ENCODE assay signal across 8 cellular contexts in genomic region chr1:214584805-214585766, GRCh38. TPM values are rescaled to one million over a fixed set of nuclear protein-coding genes. Genes with fewer than 3 reads are reported as not detected.
DNase-seq lines count a peak whose midpoint lies in the region; ATAC-seq and TF ChIP-seq lines count a peak whose summit lies in the region.

No MANE protein-coding gene starts in this region.

- TF ChIP-seq CTCF in Loucy (conservative IDR thresholded peaks at IDR 0.05; ENCODE audit: low read length) (peak; percentile 95), heart left ventricle (IDR thresholded peaks at IDR 0.05) (peak; percentile 51 to 84 (median 74))

- H3K27me3 ChIP-seq in Loucy (ENCODE audit: insufficient read depth, low read length, poor library complexity, severe bottlenecking) (no peaks in the 10 kb centered on the region), heart left ventricle (no peaks in the 10 kb centered on the region)

- no peak overlapping the region for H3K4me2 ChIP-seq in Loucy (ENCODE audit: low read depth, low read length, poor library complexity, severe bottlenecking)

- H3K4me1 ChIP-seq in Loucy (ENCODE audit: insufficient read depth, low read length, poor library complexity, severe bottlenecking), result peaks cover 11% of the 10 kb centered on the region
- peaks cover 0 to 4% (median 0%) of the 10 kb centered on the region in 12 donors for H3K4me1 ChIP-seq in heart left ventricle

- H4K20me1 ChIP-seq in Loucy (ENCODE audit: insufficient read depth, low read length, poor library complexity, severe bottlenecking), result no peaks in the 10 kb centered on the region

- H3K9ac ChIP-seq in Loucy (ENCODE audit: low read depth, low read length, poor library complexity, severe bottlenecking), result no peak overlapping the region

- no peak overlapping the region for H3K4me3 ChIP-seq in Loucy (ENCODE audit: low read length, poor library complexity, severe bottlenecking)
- H3K4me3 ChIP-seq in heart left ventricle, result no peak overlapping the region

- 46 to 63% (median 57%) methylated on average over 1 of the region's 1 CpG for WGBS in heart left ventricle, 4 donors

- H3K9me3 ChIP-seq in Loucy (ENCODE audit: insufficient read depth, low read depth, low read length), result no peaks in the 10 kb centered on the region
- H3K9me3 ChIP-seq in heart left ventricle, result no peaks in the 10 kb centered on the region

- TF ChIP-seq POLR2A in heart left ventricle (IDR thresholded peaks at IDR 0.05), result no peak

- H3K27ac ChIP-seq in heart left ventricle, result no peak overlapping the region

- H3K9me2 ChIP-seq in Loucy (replicated peaks; ENCODE audit: low read depth, low read length), result no peaks in the 10 kb centered on the region

- H3F3A ChIP-seq in Loucy (ENCODE audit: low read depth), result no peaks in the 10 kb centered on the region; the same call in 1 of the 2 replicates

- H3K36me3 ChIP-seq in Loucy (ENCODE audit: insufficient read depth, low read length) (no peaks in the 10 kb centered on the region), heart left ventricle (no peaks in the 10 kb centered on the region)

- peak overlapping the region; percentile 50; the same call in 1 of the 2 replicates for H2AFZ ChIP-seq in Loucy (ENCODE audit: low read length)

- no peaks in the 10 kb centered on the region for H3K79me2 ChIP-seq in Loucy (ENCODE audit: insufficient read depth, low read length)

- intact Hi-C loops in heart left ventricle (cut with DNase I), result loop anchor here (1.0 to 10.0 kb wide), 13 partner anchors 196 to 378 kb away; no protein-coding TSS in a partner anchor

- DNase-seq in ELR (ENCODE audit: low read depth) (peak; percentile 87), SW480 (ENCODE audit: low spot score) (peak; percentile 83), heart left ventricle (no peak)
- no peak for DNase-seq in stimulated activated naive CD8-positive, alpha-beta T cell treated with anti-CD3 and anti-CD28 coated beads, Interleukin-15, Interleukin-2, amounts not matched to agents 100 U/mL and 50 U/mL, for 24 hours
- no peak for DNase-seq in stimulated activated naive CD4-positive, alpha-beta T cell (lab: John Stamatoyannopoulos, UW)
- DNase-seq in activated CD8-positive, alpha-beta memory T cell treated with anti-CD3 and anti-CD28 coated beads, Interleukin-2, amount 50 U/mL, for 4 hours, result no peak

- ATAC-seq in GM21529 (IDR thresholded peaks at IDR 0.05; ENCODE audit: unreplicated experiment) (peak; percentile 83), heart left ventricle (peak; percentile 55 to 86 (median 78))
- peak; percentile 63 for ATAC-seq in stimulated activated naive CD8-positive, alpha-beta T cell treated with anti-CD3 and anti-CD28 coated beads, Interleukin-15, Interleukin-2, amounts not matched to agents 100 U/mL and 50 U/mL, for 24 hours

RNA-seq across cellular contexts. Expression of gene CENPF, which starts 17.9 kb away (rescaled TPM):
- 1 to 10 TPM in 5 of 9 donors, under 1 TPM in 4; 0.13 to 8.8 (median 1.1) TPM for total RNA-seq in heart left ventricle
- under 1 TPM; 0.04 to 0.46 TPM for polyA plus RNA-seq in heart left ventricle

RNA-seq across cellular contexts. Expression of gene PTPN14, which starts 33.7 kb away (rescaled TPM):
- total RNA-seq in heart left ventricle, result 10 to 100 TPM; 25.3 to 52.0 (median 45.9) TPM
- 10 to 100 TPM in 1 of 2 donors, 1 to 10 TPM in 1; 8.7 to 23.9 TPM for polyA plus RNA-seq in heart left ventricle

Comparison
In these comparisons a context has a peak if more than half of its experiments do, and no peak if none do; other contexts are left out.
1. DNase-seq: peak in ELR (single experiment) and SW480 (single experiment); none in heart left ventricle (0 of 5), stimulated activated naive CD8-positive, alpha-beta T cell treated with anti-CD3 and anti-CD28 coated beads, Interleukin-15, Interleukin-2, amounts not matched to agents 100 U/mL and 50 U/mL, for 24 hours (single experiment), stimulated activated naive CD4-positive, alpha-beta T cell (0 of 6) and activated CD8-positive, alpha-beta memory T cell treated with anti-CD3 and anti-CD28 coated beads, Interleukin-2, amount 50 U/mL, for 4 hours (single experiment).
2. Peak in every context shown above with its lines, with median percentiles within 50 percentile points of each other: ATAC-seq.